ENCODE assay signal across 8 cellular contexts in the genomic region with DNA sequence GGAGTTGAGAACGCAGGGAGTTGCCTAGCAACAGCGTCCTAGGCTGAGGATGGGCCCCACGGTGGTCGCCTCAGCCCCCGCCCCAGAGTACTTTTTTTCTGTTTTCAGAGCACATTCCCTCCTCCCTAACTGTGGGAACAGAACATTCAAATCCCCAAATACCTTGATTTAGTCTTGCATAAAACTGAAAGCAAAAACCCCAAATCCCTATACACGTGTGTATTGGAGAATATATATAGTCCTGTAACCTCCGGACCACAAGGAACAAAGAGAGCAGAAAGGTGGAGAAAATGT. TPM values are rescaled to one million over a fixed set of nuclear protein-coding genes. Genes with fewer than 3 reads are reported as not detected.
DNase-seq lines count a peak whose midpoint lies in the region; ATAC-seq, FAIRE-seq and TF ChIP-seq lines count a peak whose summit lies in the region.

No MANE protein-coding gene starts in this region.

- WGBS in A549 (ENCODE audit: missing lambda C conversion rate), result 1% methylated on average over 7 of the region's 7 CpGs

- H3K36me3 ChIP-seq in brain microvascular endothelial cell (replicated peaks) (no peaks in the 10 kb centered on the region), mucosa of descending colon (ENCODE audit: low read depth) (no peaks in the 10 kb centered on the region)

- DNase-seq in A549 (ENCODE audit: low read depth in 1 of 2, low spot score in 1 of 2) (no peak), brain microvascular endothelial cell (no peak), mucosa of descending colon (no peak), T-helper 9 cell (no peak), kidney tubule cell (ENCODE audit: low spot score) (no peak)
- no peak for DNase-seq in activated effector memory CD4-positive, alpha-beta T cell treated with Interleukin-2 at 50 U/mL for 16 hours

- FAIRE-seq in A549 (lab: Jason Lieb, UNC), result no peak

- H3K9me3 ChIP-seq in A549 (no peaks in the 10 kb centered on the region), mucosa of descending colon (no peaks in the 10 kb centered on the region)

- peak overlapping the region; percentile 75 for H3K4me2 ChIP-seq in A549

- POLR2A ChIA-PET in A549 (lab: Yijun Ruan, JAX), result no interaction called here

- ATAC-seq in A549, result peak in 1 of 2 experiments; percentile 1; a peak in 1 of 6 replicates
- peak; percentile 1 for ATAC-seq in HG03460 (IDR thresholded peaks at IDR 0.05; ENCODE audit: unreplicated experiment)
- no peak for ATAC-seq in mucosa of descending colon
- no peak for ATAC-seq in HG02642 (IDR thresholded peaks at IDR 0.05; ENCODE audit: poor library complexity, unreplicated experiment)

- TF ChIP-seq CTCF in A549 (IDR thresholded peaks at IDR 0.05) (no peak), brain microvascular endothelial cell (IDR thresholded peaks at IDR 0.05; ENCODE audit: low read depth, low read length, missing control alignments) (no peak), mucosa of descending colon (IDR thresholded peaks at IDR 0.05) (no peak)

- in situ Hi-C loops in brain microvascular endothelial cell (cut with HindIII; ENCODE audit: low pct_ligation_motif_present, low sequenced_read_pairs), result no loop called here

- H3K4me1 ChIP-seq in A549 (peaks cover 34% of the 10 kb centered on the region), mucosa of descending colon (ENCODE audit: low read depth) (peaks cover 36% of the 10 kb centered on the region)

- no peaks in the 10 kb centered on the region for H3K27me3 ChIP-seq in brain microvascular endothelial cell (replicated peaks)

- CTCF ChIA-PET in A549 (lab: Yijun Ruan, JAX), result no interaction called here

- intact Hi-C loops in mucosa of descending colon (cut with DNase I, micrococcal nuclease), result no loop called here

- no peak for TF ChIP-seq POLR2A in A549 (IDR thresholded peaks at IDR 0.05; ENCODE audit: low read length)

- no peak for TF ChIP-seq RAD21 in A549 (conservative IDR thresholded peaks at IDR 0.05 in 1 of 2, IDR thresholded peaks at IDR 0.05 in 1 of 2)

- H3K27ac ChIP-seq in A549, result peak overlapping the region; percentile 17 to 98; a peak in 4 of 6 replicates
- H3K27ac ChIP-seq in brain microvascular endothelial cell, result peak overlapping the region; percentile 95

- H3K4me3 ChIP-seq in A549, result peak overlapping the region; percentile 70
- H3K4me3 ChIP-seq in brain microvascular endothelial cell (ENCODE audit: low read depth, low read length), result peak overlapping the region; percentile 89
- H3K4me3 ChIP-seq in mucosa of descending colon, result peak overlapping the region; percentile 63

- no peak for TF ChIP-seq EP300 in A549 (IDR thresholded peaks at IDR 0.05)

TF ChIP-seq in A549, 52 proteins besides CTCF, POLR2A, EP300 and RAD21:
- TF ChIP-seq CHD2 (IDR thresholded peaks at IDR 0.05; ENCODE audit: low read length, partially characterized antibody), result no peak
- no peak for TF ChIP-seq PHF8 (IDR thresholded peaks at IDR 0.05; ENCODE audit: borderline replicate concordance, low read depth)
- TF ChIP-seq HDAC2 (IDR thresholded peaks at IDR 0.05), result no peak
- no peak for TF ChIP-seq FOXS1 (CRISPR knock-in tag; IDR thresholded peaks at IDR 0.05)
- TF ChIP-seq RFX5 (IDR thresholded peaks at IDR 0.05), result no peak
- TF ChIP-seq JUN (IDR thresholded peaks at IDR 0.05), result no peak
- no peak for TF ChIP-seq FOSB (CRISPR knock-in tag; IDR thresholded peaks at IDR 0.05)
- no peak for TF ChIP-seq CEBPB (IDR thresholded peaks at IDR 0.05)
- no peak for TF ChIP-seq CBX2 (IDR thresholded peaks at IDR 0.05; ENCODE audit: borderline replicate concordance, low read depth)
- TF ChIP-seq NPAS2 (CRISPR knock-in tag; IDR thresholded peaks at IDR 0.05; ENCODE audit: borderline replicate concordance), result no peak
- no peak for TF ChIP-seq BHLHE40 (IDR thresholded peaks at IDR 0.05; ENCODE audit: low read depth, low read length)

RNA-seq across cellular contexts. Expression of a gene that starts 0.3 kb away (rescaled TPM):
- polyA plus RNA-seq in A549 (2011; rRNA removed), result 22.2 and 28.0 TPM in 2 replicates
- 16.9 and 20.0 TPM in 2 replicates for polyA plus RNA-seq in A549 (2012; cell fraction: cytosol; rRNA removed)
- 20.3 and 26.9 TPM in 2 replicates for polyA plus RNA-seq in A549 (2012; cell fraction: nucleus; rRNA removed)
- 26.2 to 27.2 TPM (median 27.1 TPM) in 3 replicates for polyA plus RNA-seq in A549 (2017; fragmentation: RNase III; extraction: RNeasy Plus Mini Kit Qiagen cat#74134 plus additional on column Dnase treatment)
- 20.4 and 25.1 TPM in 2 replicates for polyA minus RNA-seq in A549 (2011; rRNA and poly(A)+ RNA removed)
- 10 to 100 TPM; 23.7 to 36.6 (median 24.2) TPM for total RNA-seq in mucosa of descending colon

RNA-seq across cellular contexts. Expression of a gene that starts 28.1 kb away (rescaled TPM):
- polyA plus RNA-seq in A549 (2011; rRNA removed) (5.2 and 7.0 TPM in 2 replicates), A549 (2017; fragmentation: RNase III; extraction: RNeasy Plus Mini Kit Qiagen cat#74134 plus additional on column Dnase treatment) (4.7 to 5.7 TPM (median 4.9 TPM) in 3 replicates)
- 7.4 and 7.7 TPM in 2 replicates for polyA plus RNA-seq in A549 (2012; cell fraction: cytosol; rRNA removed)
- polyA plus RNA-seq in A549 (2012; cell fraction: nucleus; rRNA removed), result 6.6 and 7.3 TPM in 2 replicates
- 4.9 and 5.1 TPM in 2 replicates for polyA minus RNA-seq in A549 (2011; rRNA and poly(A)+ RNA removed)
- total RNA-seq in mucosa of descending colon, result 1 to 10 TPM; 2.8 to 10.0 (median 6.0) TPM
